15 cellular contexts compared by ENCODE assay signal in genomic region chrX:65745992-65746391, GRCh38.
DNase-seq lines count a peak whose midpoint lies in the region; ATAC-seq, FAIRE-seq and TF ChIP-seq lines count a peak whose summit lies in the region.
"Had no signal": no experiment of that assay in that cellular context is flagged by ENCODE, and none has a peak within 500 bp of the region (broad histone marks: within the 10 kb centered on the region; RNA-seq: fewer than 3 reads in every experiment).

No MANE protein-coding gene starts in this region.

- CTCF ChIA-PET in GM12878 (lab: Yijun Ruan, JAX): interaction anchor here (0.6 to 1.9 kb wide), 9 partner anchors 149 to 662 kb away, joined by 3 to 11 read pairs (median 3); no protein-coding TSS in a partner anchor

- no peaks in the 10 kb centered on the region for H3K9me3 Mint-ChIP-seq in natural killer cell treated with Interleukin-12 subunit alpha and Interleukin-12 subunit beta and Interleukin-15 and Interleukin-18, amount 100 ng/mL, for 72 hours

- 67% methylated on average over 5 of the region's 5 CpGs for WGBS in GM12878 (ENCODE audit: insufficient coverage, insufficient replicate concordance, low lambda C conversion rate, missing lambda C conversion rate)

- H3K4me2 ChIP-seq in MM.1S (ENCODE audit: low read depth, low read length): no peak overlapping the region
- H3K4me2 ChIP-seq in GM12878 (ENCODE audit: control insufficient read depth, insufficient read depth): no peak overlapping the region

- no peak overlapping the region for H3K4me3 ChIP-seq in MM.1S (ENCODE audit: low read length)
- H3K4me3 ChIP-seq in GM12878: no peak overlapping the region
- H3K4me3 ChIP-seq: colonic mucosa, sigmoid colon had no signal

- H4K20me1 ChIP-seq in MM.1S (ENCODE audit: insufficient read depth, low read length) (no peaks in the 10 kb centered on the region), GM12878 (ENCODE audit: control insufficient read depth, insufficient read depth) (no peaks in the 10 kb centered on the region)

- TF ChIP-seq EP300 in GM12878 (IDR thresholded peaks at IDR 0.05; ENCODE audit: borderline replicate concordance in 1 of 2, control insufficient read depth in 1 of 2, low read depth in 2 of 2, low read length in 2 of 2): no peak

- H3K36me3 Mint-ChIP-seq in natural killer cell treated with Interleukin-12 subunit alpha and Interleukin-12 subunit beta and Interleukin-15 and Interleukin-18, amount 100 ng/mL, for 72 hours: peaks cover 5% of the 10 kb centered on the region

- peak overlapping the region; percentile 53 to 62 for H3K27ac Mint-ChIP-seq in natural killer cell treated with Interleukin-12 subunit alpha and Interleukin-12 subunit beta and Interleukin-15 and Interleukin-18, amount 100 ng/mL, for 72 hours
- H3K27ac Mint-ChIP-seq: mesothelial cell of epicardium had no signal

- no peaks in the 10 kb centered on the region for H3K27me3 Mint-ChIP-seq in natural killer cell treated with Interleukin-12 subunit alpha and Interleukin-12 subunit beta and Interleukin-15 and Interleukin-18, amount 100 ng/mL, for 72 hours

- TF ChIP-seq RAD21 in GM12878 (IDR thresholded peaks at IDR 0.05; ENCODE audit: insufficient read depth, low read depth, low read length): peak; percentile 58

- SMC1A ChIA-PET in GM12878 (lab: Charles Lee; ENCODE audit: uncharacterized antibody, unreplicated experiment): interaction anchor here (0.9 to 2.1 kb wide), 8 partner anchors 9 to 986 kb away, joined by 3 to 5 read pairs (median 4); no protein-coding TSS in a partner anchor

- ATAC-seq in GM12878 (no peak), HG02642 (IDR thresholded peaks at IDR 0.05; ENCODE audit: poor library complexity, unreplicated experiment) (no peak)
- no peak for ATAC-seq in natural killer cell treated with Interleukin-12 subunit alpha and Interleukin-12 subunit beta and Interleukin-15 and Interleukin-18, amount 100 ng/mL, for 72 hours

- H3K27me3 ChIP-seq in MM.1S (replicated peaks; ENCODE audit: insufficient read depth, low read length): no peaks in the 10 kb centered on the region
- H3K27me3 ChIP-seq in GM12878 (replicated peaks in 1 of 2; ENCODE audit: control insufficient read depth in 2 of 2, insufficient read depth in 2 of 2, low read length in 1 of 2): no peaks in the 10 kb centered on the region
- H3K27me3 ChIP-seq: colonic mucosa, sigmoid colon had no signal

- H3K27ac ChIP-seq in MM.1S (ENCODE audit: low read length): no peak overlapping the region
- H3K27ac ChIP-seq in GM12878 (ENCODE audit: control insufficient read depth, insufficient read depth): no peak overlapping the region
- H3K27ac ChIP-seq: 22Rv1, colonic mucosa, sigmoid colon had no signal

- H3K9me2 ChIP-seq in MM.1S (replicated peaks; ENCODE audit: insufficient read depth, low read length): no peaks in the 10 kb centered on the region

- TF ChIP-seq POLR2A in GM12878 (IDR thresholded peaks at IDR 0.05; ENCODE audit: low read depth, low read length): no peak

- intact Hi-C loops in GM12878 (cut with micrococcal nuclease; ENCODE audit: unreplicated experiment): loop anchor here (1.0 to 5.0 kb wide), 4 partner anchors 81 to 365 kb away; no protein-coding TSS in a partner anchor

- no peak overlapping the region for H3K9ac ChIP-seq in MM.1S (ENCODE audit: low read length)
- no peak overlapping the region for H3K9ac ChIP-seq in GM12878 (ENCODE audit: control insufficient read depth, insufficient read depth, low read length)

- TF ChIP-seq CTCF in MM.1S (IDR thresholded peaks at IDR 0.05; ENCODE audit: low read length) (peak; percentile 16; the same call in 1 of the 2 replicates), GM12878 (IDR thresholded peaks at IDR 0.05 in 2 of 3, conservative IDR thresholded peaks at IDR 0.05 in 1 of 3; ENCODE audit: control insufficient read depth in 2 of 3, extremely low read depth in 1 of 3, insufficient read depth in 1 of 3, low read depth in 3 of 3, low read length in 3 of 3) (peak in 1 of 3 experiments; percentile 29; a peak in 1 of 6 replicates)

- BruUV-seq in GM12878 (replicated peaks; lab: Mats Ljungman, UMichigan): no TSS peak

- peaks cover 12% of the 10 kb centered on the region for H3F3A ChIP-seq in MM.1S (ENCODE audit: insufficient read depth, low read length)

- FAIRE-seq in GM12878 (lab: Jason Lieb, UNC) (no peak), GM19239 (lab: Jason Lieb, UNC) (no peak)
- FAIRE-seq: G401.6 had no signal

- in situ Hi-C loops in GM12878 (cut with MboI): no loop called here

- H3K79me2 ChIP-seq in MM.1S (ENCODE audit: low read length) (no peaks in the 10 kb centered on the region), GM12878 (ENCODE audit: control insufficient read depth, insufficient read depth, low read length) (no peaks in the 10 kb centered on the region)

- peak; percentile 37 for DNase-seq in DMS 273 (lab: John Stamatoyannopoulos, UW; ENCODE audit: unreplicated experiment)
- no peak for DNase-seq in DMS 273 treated with DMSO at 0.1 percent for 48 hours (lab: John Stamatoyannopoulos, UW)
- DNase-seq in MM.1S: no peak
- no peak for DNase-seq in GM12878 (ENCODE audit: low read depth, low spot score)
- no peak for DNase-seq in natural killer cell treated with Interleukin-12 subunit alpha and Interleukin-12 subunit beta and Interleukin-15 and Interleukin-18, amount 100 ng/mL, for 72 hours (ENCODE audit: low spot score)
- DNase-seq in NCI-H82 treated with DMSO at 0.1 percent for 48 hours (lab: John Stamatoyannopoulos, UW; ENCODE audit: unreplicated experiment): no peak
- DNase-seq in GM19239 (ENCODE audit: insufficient read length, low spot score): no peak
- DNase-seq: colonic mucosa, glutamatergic neuron, NCI-H2107, sigmoid colon had no signal

- POLR2A ChIA-PET in GM12878 (lab: Charles Lee): no interaction called here

- peaks cover 35% of the 10 kb centered on the region for H3K4me1 ChIP-seq in MM.1S (ENCODE audit: low read length)
- no peaks in the 10 kb centered on the region; the same call in 1 of the 2 replicates for H3K4me1 ChIP-seq in GM12878 (ENCODE audit: control insufficient read depth, insufficient read depth, low read length)
- H3K4me1 ChIP-seq: colonic mucosa, sigmoid colon had no signal

- H3K4me3 Mint-ChIP-seq in natural killer cell treated with Interleukin-12 subunit alpha and Interleukin-12 subunit beta and Interleukin-15 and Interleukin-18, amount 100 ng/mL, for 72 hours: no peak overlapping the region
- H3K4me3 Mint-ChIP-seq: mesothelial cell of epicardium had no signal

- peaks cover 62 to 63% of the 10 kb centered on the region in 2 donors for H3K4me1 Mint-ChIP-seq in natural killer cell treated with Interleukin-12 subunit alpha and Interleukin-12 subunit beta and Interleukin-15 and Interleukin-18, amount 100 ng/mL, for 72 hours (ENCODE audit: low read depth in 2 of 2)

- H2AFZ ChIP-seq in MM.1S (ENCODE audit: low read length) (no peak overlapping the region), GM12878 (ENCODE audit: control insufficient read depth, low read depth, low read length) (no peak overlapping the region)

- H3K9me3 ChIP-seq in MM.1S (replicated peaks; ENCODE audit: insufficient read depth, low read length) (no peaks in the 10 kb centered on the region), GM12878 (replicated peaks; ENCODE audit: control insufficient read depth, insufficient read depth, low read length) (no peaks in the 10 kb centered on the region)
- H3K9me3 ChIP-seq: colonic mucosa, sigmoid colon had no signal

- RAD21 ChIA-PET in GM12878 (lab: Charles Lee; ENCODE audit: unreplicated experiment): interaction anchor here (0.7 to 1.2 kb wide), 3 partner anchors 240 to 986 kb away, joined by 4 to 6 read pairs (median 4); no protein-coding TSS in a partner anchor

- H3K36me3 ChIP-seq in MM.1S (replicated peaks; ENCODE audit: insufficient read depth, low read length) (no peaks in the 10 kb centered on the region; the same call in 1 of the 2 replicates), GM12878 (ENCODE audit: control insufficient read depth in 2 of 2, insufficient read depth in 2 of 2, low read length in 1 of 2) (peaks cover 0 to under 1% of the 10 kb centered on the region in 2 experiments; a peak in 1 of 4 replicates)
- H3K36me3 ChIP-seq: colonic mucosa had no signal

TF ChIP-seq in GM12878, 131 proteins besides CTCF, POLR2A, EP300 and RAD21:
- TF ChIP-seq IRF3 (IDR thresholded peaks at IDR 0.05) (no peak), SMC3 (IDR thresholded peaks at IDR 0.05; ENCODE audit: borderline replicate concordance, low read length) (peak; percentile 25; the same call in 1 of the 2 replicates), ETV6 (conservative IDR thresholded peaks at IDR 0.05 in 1 of 2, IDR thresholded peaks at IDR 0.05 in 1 of 2; ENCODE audit: borderline replicate concordance in 1 of 2, low read depth in 1 of 2) (no peak)
